Comparison of ENCODE assay signal across 11 cellular contexts in the genomic region with DNA sequence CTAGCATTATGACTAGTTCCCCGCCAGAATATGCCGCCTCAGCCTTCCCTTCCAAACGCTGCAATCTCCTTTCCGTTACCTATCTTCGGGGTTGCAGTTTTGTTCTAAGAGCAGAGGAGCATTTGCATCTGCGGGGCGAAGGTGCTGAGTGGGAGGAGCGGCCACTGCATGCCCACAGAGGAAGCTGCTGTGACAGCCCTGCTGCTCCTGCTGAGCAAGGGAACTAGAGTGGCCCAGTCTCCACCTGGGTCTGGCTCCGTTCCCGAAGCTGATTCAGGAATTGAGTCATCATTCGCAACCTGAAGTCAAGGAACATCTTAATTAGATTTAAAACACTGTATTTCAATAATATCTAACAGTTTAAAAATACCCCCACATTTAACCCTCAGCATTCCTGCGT.
A peak's percentile ranks its signal among the peaks of the same experiment; 100 is the strongest.
DNase-seq lines count a peak whose midpoint lies in the region; ATAC-seq, FAIRE-seq and TF ChIP-seq lines count a peak whose summit lies in the region.
"Had no signal": no experiment of that assay in that cellular context is flagged by ENCODE, and none has a peak within 500 bp of the region (broad histone marks: within the 10 kb centered on the region; RNA-seq: fewer than 3 reads in every experiment).

No MANE protein-coding gene starts in this region.

- H3K4me1 ChIP-seq in HUES6 (ENCODE audit: control insufficient read depth, insufficient read depth, low read length): peaks cover 40% of the 10 kb centered on the region
- peaks cover 9 to 10% of the 10 kb centered on the region in 2 donors for H3K4me1 ChIP-seq in kidney (ENCODE audit: control insufficient read depth in 1 of 2, insufficient read depth in 1 of 2, low read depth in 1 of 2, low read length in 2 of 2)

- H3K9me3 Mint-ChIP-seq in type B pancreatic cell (no peaks in the 10 kb centered on the region), HFFc6 (no peaks in the 10 kb centered on the region)
- H3K9me3 Mint-ChIP-seq: activated naive CD8-positive, alpha-beta T cell treated with anti-CD3 and anti-CD28 coated beads, Interleukin-2, amount 10 ng/mL, durations not matched to agents 7 days and 5 days; natural killer cell had no signal

- H3K36me3 Mint-ChIP-seq in type B pancreatic cell (no peaks in the 10 kb centered on the region), HFFc6 (ENCODE audit: low read depth) (no peaks in the 10 kb centered on the region)
- H3K36me3 Mint-ChIP-seq: activated naive CD8-positive, alpha-beta T cell treated with anti-CD3 and anti-CD28 coated beads, Interleukin-2, amount 10 ng/mL, durations not matched to agents 7 days and 5 days; natural killer cell had no signal

- intact Hi-C loops in kidney (cut with DNase I): loop anchor here (10.0 kb wide), 1 partner anchor 166 kb away; no protein-coding TSS in a partner anchor

- DNase-seq in bronchial epithelial cell (ENCODE audit: low read depth) (peak; percentile 94), kidney (peak; percentile 83), type B pancreatic cell (ENCODE audit: extremely low spot score, unreplicated experiment) (peak; percentile 62), HFFc6 (no peak), SK-N-DZ (ENCODE audit: low spot score) (no peak)
- DNase-seq: activated naive CD8-positive, alpha-beta T cell treated with anti-CD3 and anti-CD28 coated beads, Interleukin-2, amount 10 ng/mL, durations not matched to agents 7 days and 5 days; DMS 273 treated with DMSO at 0.1 percent for 48 hours; natural killer cell; NCI-H2081 treated with DMSO at 0.1 percent for 48 hours had no signal

- H3K4me3 Mint-ChIP-seq in type B pancreatic cell (peak overlapping the region; percentile 24), HFFc6 (no peak overlapping the region)
- H3K4me3 Mint-ChIP-seq: activated naive CD8-positive, alpha-beta T cell treated with anti-CD3 and anti-CD28 coated beads, Interleukin-2, amount 10 ng/mL, durations not matched to agents 7 days and 5 days; natural killer cell had no signal

- H3K27ac Mint-ChIP-seq in type B pancreatic cell (peak overlapping the region; percentile 75), HFFc6 (no peak overlapping the region)
- H3K27ac Mint-ChIP-seq: activated naive CD8-positive, alpha-beta T cell treated with anti-CD3 and anti-CD28 coated beads, Interleukin-2, amount 10 ng/mL, durations not matched to agents 7 days and 5 days; natural killer cell had no signal

- H3K4me3 ChIP-seq in HUES6 (ENCODE audit: low read depth, low read length): peak overlapping the region; percentile 5; the same call in 1 of the 2 replicates
- no peak overlapping the region for H3K4me3 ChIP-seq in bronchial epithelial cell (ENCODE audit: low read depth, low read length)
- H3K4me3 ChIP-seq in kidney (ENCODE audit: low read length in 2 of 2): no peak overlapping the region

- H3K27me3 ChIP-seq in HUES6 (ENCODE audit: control insufficient read depth, insufficient read depth, low read length): no peaks in the 10 kb centered on the region
- H3K27me3 ChIP-seq in bronchial epithelial cell (ENCODE audit: control insufficient read depth, insufficient read depth, low read length): no peaks in the 10 kb centered on the region

- peak overlapping the region; percentile 59; the same call in 1 of the 2 replicates for H3K27ac ChIP-seq in HUES6 (ENCODE audit: low read depth, low read length)
- H3K27ac ChIP-seq in kidney (ENCODE audit: low read depth in 2 of 2, low read length in 2 of 2): no peak overlapping the region

- FAIRE-seq in bronchial epithelial cell (lab: Jason Lieb, UNC) (no peak), kidney (lab: Jason Lieb, UNC) (no peak)

- H3K36me3 ChIP-seq in HUES6 (ENCODE audit: control insufficient read depth, insufficient read depth, low read length): no peaks in the 10 kb centered on the region
- no peaks in the 10 kb centered on the region for H3K36me3 ChIP-seq in bronchial epithelial cell (ENCODE audit: control insufficient read depth, insufficient read depth, low read length)
- no peaks in the 10 kb centered on the region for H3K36me3 ChIP-seq in kidney (ENCODE audit: control insufficient read depth in 1 of 2, insufficient read depth in 2 of 2, low read length in 2 of 2)

- H3K27me3 Mint-ChIP-seq in type B pancreatic cell (no peaks in the 10 kb centered on the region), HFFc6 (ENCODE audit: insufficient read depth) (no peaks in the 10 kb centered on the region; the same call in 1 of the 2 replicates)

- H3K9ac ChIP-seq in HUES6 (ENCODE audit: low read length): peak overlapping the region; percentile 21
- H3K9ac ChIP-seq in kidney (ENCODE audit: low read length in 2 of 2): no peak overlapping the region

- H3K4me1 Mint-ChIP-seq in type B pancreatic cell (ENCODE audit: unreplicated experiment): peaks cover 27% of the 10 kb centered on the region
- peaks cover 51% of the 10 kb centered on the region for H3K4me1 Mint-ChIP-seq in HFFc6 (ENCODE audit: low read depth)
- H3K4me1 Mint-ChIP-seq: activated naive CD8-positive, alpha-beta T cell treated with anti-CD3 and anti-CD28 coated beads, Interleukin-2, amount 10 ng/mL, durations not matched to agents 7 days and 5 days; natural killer cell had no signal

- H3K9me3 ChIP-seq in HUES6 (ENCODE audit: control insufficient read depth, insufficient read depth, low read depth, low read length) (no peaks in the 10 kb centered on the region), kidney (ENCODE audit: control insufficient read depth in 1 of 2, low read length in 2 of 2) (no peaks in the 10 kb centered on the region)

- ATAC-seq in GM19397 (IDR thresholded peaks at IDR 0.05; ENCODE audit: unreplicated experiment): no peak
- ATAC-seq: natural killer cell had no signal

- no peak for TF ChIP-seq CTCF in bronchial epithelial cell (IDR thresholded peaks at IDR 0.05; ENCODE audit: insufficient read depth, low read length, severe bottlenecking)
- TF ChIP-seq CTCF in kidney (IDR thresholded peaks at IDR 0.05; ENCODE audit: borderline replicate concordance, extremely low read depth, insufficient read depth): no peak
- no peak for TF ChIP-seq CTCF in type B pancreatic cell (conservative IDR thresholded peaks at IDR 0.05)
- no peak for TF ChIP-seq CTCF in HFFc6 (IDR thresholded peaks at IDR 0.05)

Comparison
In these comparisons a context has a peak if more than half of its experiments do, and no peak if none do; other contexts are left out.
1. DNase-seq: peak in bronchial epithelial cell (single experiment), kidney (single experiment) and type B pancreatic cell (single experiment); none in HFFc6 (single experiment) and SK-N-DZ (single experiment).